ENCODE assay signal across 21 cellular contexts in the genomic region with DNA sequence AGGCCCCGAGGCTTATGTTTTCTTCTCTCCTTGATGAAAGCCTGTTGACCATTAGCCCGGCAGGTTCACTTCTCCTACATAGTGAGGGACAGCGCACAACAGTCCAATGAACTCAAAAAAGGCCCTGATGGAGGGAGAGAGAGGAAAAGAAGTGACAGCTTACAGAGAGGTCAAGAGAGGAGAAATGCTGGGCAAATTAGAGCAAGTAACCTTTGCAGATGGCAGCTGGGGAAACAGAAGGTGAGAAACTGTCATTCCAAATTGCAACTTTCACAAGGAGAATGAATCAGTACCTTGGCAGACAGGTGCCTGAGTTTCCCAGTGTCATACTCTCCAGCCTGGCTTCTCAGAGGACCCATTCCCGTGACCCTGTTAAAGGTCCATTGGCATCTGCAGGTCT.
DNase-seq lines count a peak whose midpoint lies in the region; ATAC-seq and TF ChIP-seq lines count a peak whose summit lies in the region.
"Had no signal": no experiment of that assay in that cellular context is flagged by ENCODE, and none has a peak within 500 bp of the region (broad histone marks: within the 10 kb centered on the region; RNA-seq: fewer than 3 reads in every experiment).

No MANE protein-coding gene starts in this region.

- in situ Hi-C loops in G401 (cut with HindIII; ENCODE audit: low sequenced_read_pairs), result no loop called here

- H3K27ac Mint-ChIP-seq in endodermal cell, result no peak overlapping the region
- no peak overlapping the region for H3K27ac Mint-ChIP-seq in activated T-cell treated with anti-CD3 and anti-CD28 coated beads, Interleukin-2, amount 50 U/mL, for 24 hours
- H3K27ac Mint-ChIP-seq: CD14-positive monocyte; CD8-positive, alpha-beta memory T cell had no signal

- WGBS in endodermal cell (ENCODE audit: insufficient coverage in 1 of 2, insufficient read length in 1 of 2), 2 experiments, result 94 to 95% methylated on average over 3 to 4 of the region's 4 CpGs

- H3K36me3 Mint-ChIP-seq in endodermal cell (ENCODE audit: low read depth), result no peaks in the 10 kb centered on the region
- H3K36me3 Mint-ChIP-seq in activated T-cell treated with anti-CD3 and anti-CD28 coated beads, Interleukin-2, amount 50 U/mL, for 24 hours (ENCODE audit: low read depth), result no peaks in the 10 kb centered on the region
- H3K36me3 Mint-ChIP-seq: CD14-positive monocyte; CD4-positive, alpha-beta memory T cell; CD4-positive, CD25-positive, alpha-beta regulatory T cell; CD8-positive, alpha-beta memory T cell had no signal

- no peaks in the 10 kb centered on the region for H3K4me1 ChIP-seq in endodermal cell (ENCODE audit: control insufficient read depth, insufficient read depth, low read length)
- H3K4me1 ChIP-seq: BE2C, BLaER1 had no signal

- peak; percentile 83 for DNase-seq in G401 (ENCODE audit: low spot score)
- DNase-seq in cerebellar cortex (ENCODE audit: low spot score), result peak; percentile 79
- peak; percentile 26 for DNase-seq in endodermal cell
- DNase-seq in activated T-cell treated with anti-CD3 and anti-CD28 coated beads, Interleukin-2, amount 50 U/mL, for 24 hours, result no peak
- no peak for DNase-seq in stimulated activated CD4-positive, alpha-beta T cell treated with anti-CD3 and anti-CD28 coated beads, Interleukin-15, amount 100 ng/mL, for 24 hours
- DNase-seq: 8988T; ACHN; BE2C; CD4-positive, alpha-beta memory T cell; CD4-positive, CD25-positive, alpha-beta regulatory T cell; CD8-positive, alpha-beta memory T cell; COR-L47; DMS 273 treated with DMSO at 0.1 percent for 48 hours; DMS153; DMS79; DND-41; EL; GF-D8 had no signal

- H3K4me3 ChIP-seq in endodermal cell (ENCODE audit: low read length), result no peak overlapping the region
- H3K4me3 ChIP-seq: BLaER1 had no signal

- no peak for TF ChIP-seq CTCF in endodermal cell (conservative IDR thresholded peaks at IDR 0.05)

- H3K4me3 Mint-ChIP-seq in endodermal cell, result no peak overlapping the region
- no peak overlapping the region for H3K4me3 Mint-ChIP-seq in activated T-cell treated with anti-CD3 and anti-CD28 coated beads, Interleukin-2, amount 50 U/mL, for 24 hours
- H3K4me3 Mint-ChIP-seq: CD14-positive monocyte; CD4-positive, alpha-beta memory T cell; CD4-positive, CD25-positive, alpha-beta regulatory T cell had no signal

- no peak overlapping the region for H3K27ac ChIP-seq in endodermal cell (ENCODE audit: low read depth, low read length)
- H3K27ac ChIP-seq: BLaER1 had no signal

- H3K27me3 Mint-ChIP-seq in endodermal cell (ENCODE audit: insufficient read depth), result no peaks in the 10 kb centered on the region
- no peaks in the 10 kb centered on the region for H3K27me3 Mint-ChIP-seq in activated T-cell treated with anti-CD3 and anti-CD28 coated beads, Interleukin-2, amount 50 U/mL, for 24 hours
- H3K27me3 Mint-ChIP-seq: CD4-positive, CD25-positive, alpha-beta regulatory T cell; CD8-positive, alpha-beta memory T cell had no signal

- H3K9me3 ChIP-seq in endodermal cell (ENCODE audit: control insufficient read depth, low read length), result no peaks in the 10 kb centered on the region
- H3K9me3 ChIP-seq: BE2C, BLaER1 had no signal

- H3K9me3 Mint-ChIP-seq in endodermal cell, result no peaks in the 10 kb centered on the region
- no peaks in the 10 kb centered on the region for H3K9me3 Mint-ChIP-seq in activated T-cell treated with anti-CD3 and anti-CD28 coated beads, Interleukin-2, amount 50 U/mL, for 24 hours
- H3K9me3 Mint-ChIP-seq: CD4-positive, CD25-positive, alpha-beta regulatory T cell had no signal

- H3K4me1 Mint-ChIP-seq in endodermal cell, result peaks cover 6% of the 10 kb centered on the region
- no peaks in the 10 kb centered on the region for H3K4me1 Mint-ChIP-seq in activated T-cell treated with anti-CD3 and anti-CD28 coated beads, Interleukin-2, amount 50 U/mL, for 24 hours (ENCODE audit: low read depth)
- H3K4me1 Mint-ChIP-seq: CD14-positive monocyte; CD4-positive, alpha-beta memory T cell; CD4-positive, CD25-positive, alpha-beta regulatory T cell; CD8-positive, alpha-beta memory T cell had no signal

- H3K36me3 ChIP-seq in endodermal cell (ENCODE audit: control insufficient read depth, insufficient read depth, low read length), result no peaks in the 10 kb centered on the region
- H3K36me3 ChIP-seq: BE2C, BLaER1 had no signal

- H3K9ac ChIP-seq in endodermal cell (ENCODE audit: extremely low read depth, low read length, poor library complexity, severe bottlenecking), result no peak overlapping the region
- H3K9ac ChIP-seq: BLaER1 had no signal

- no peak for ATAC-seq in GM18861 (IDR thresholded peaks at IDR 0.05; ENCODE audit: unreplicated experiment)

- no peaks in the 10 kb centered on the region for H3K27me3 ChIP-seq in endodermal cell (ENCODE audit: control insufficient read depth, insufficient read depth, low read length, poor library complexity, severe bottlenecking)
- H3K27me3 ChIP-seq: BE2C, BLaER1 had no signal

Comparison
In these comparisons a context has a peak if more than half of its experiments do, and no peak if none do; other contexts are left out.
1. DNase-seq: peak in G401 (single experiment), cerebellar cortex (single experiment) and endodermal cell (single experiment); none in activated T-cell treated with anti-CD3 and anti-CD28 coated beads, Interleukin-2, amount 50 U/mL, for 24 hours (single experiment) and stimulated activated CD4-positive, alpha-beta T cell treated with anti-CD3 and anti-CD28 coated beads, Interleukin-15, amount 100 ng/mL, for 24 hours (single experiment).